Comparison of ENCODE assay signal across 24 cellular contexts in genomic region chr13:24022568-24022967, GRCh38.
DNase-seq lines count a peak whose midpoint lies in the region; ATAC-seq and TF ChIP-seq lines count a peak whose summit lies in the region.
"Had no signal": no experiment of that assay in that cellular context is flagged by ENCODE, and none has a peak within 500 bp of the region (broad histone marks: within the 10 kb centered on the region; RNA-seq: fewer than 3 reads in every experiment).

No MANE protein-coding gene starts in this region.

- peaks cover 8% of the 10 kb centered on the region for H3K27me3 Mint-ChIP-seq in activated CD4-positive, alpha-beta T cell treated with anti-CD3 and anti-CD28 coated beads, Interleukin-2, amount 10 ng/mL, durations not matched to agents 24 days and 14 days
- H3K27me3 Mint-ChIP-seq in nephron (ENCODE audit: low read depth): no peaks in the 10 kb centered on the region

- H3K14ac ChIP-seq in IMR-90 (replicated peaks; ENCODE audit: low read depth, low read length): no peak overlapping the region

- H3K9ac ChIP-seq in IMR-90 (ENCODE audit: low read depth, low read length) (no peak overlapping the region), MM.1S (ENCODE audit: low read length) (no peak overlapping the region)

- no peak overlapping the region for H3K23ac ChIP-seq in IMR-90 (ENCODE audit: low read depth, low read length)

- H2AK9ac ChIP-seq in IMR-90 (replicated peaks; ENCODE audit: low read depth, low read length, poor library complexity): no peak overlapping the region

- H3K4me1 Mint-ChIP-seq in activated CD4-positive, alpha-beta T cell treated with anti-CD3 and anti-CD28 coated beads, Interleukin-2, amount 10 ng/mL, durations not matched to agents 24 days and 14 days: peaks cover 3% of the 10 kb centered on the region
- H3K4me1 Mint-ChIP-seq in nephron: no peaks in the 10 kb centered on the region
- H3K4me1 Mint-ChIP-seq: B cell, GM23338 had no signal

- no peak overlapping the region for H2BK5ac ChIP-seq in IMR-90 (ENCODE audit: low read depth, low read length, poor library complexity, severe bottlenecking)

- no peaks in the 10 kb centered on the region for H3K79me2 ChIP-seq in MM.1S (ENCODE audit: low read length)

- H3K4me2 ChIP-seq in IMR-90 (ENCODE audit: low read depth, low read length) (no peak overlapping the region), MM.1S (ENCODE audit: low read depth, low read length) (no peak overlapping the region)
- H3K4me2 ChIP-seq: GM23338 had no signal

- no peak overlapping the region for H4K91ac ChIP-seq in IMR-90 (ENCODE audit: insufficient read depth, low read depth, low read length)

- H3F3A ChIP-seq in MM.1S (ENCODE audit: insufficient read depth, low read length): no peaks in the 10 kb centered on the region

- TF ChIP-seq POLR2A in IMR-90 (IDR thresholded peaks at IDR 0.05; ENCODE audit: low read depth, low read length) (no peak), gastrocnemius medialis (IDR thresholded peaks at IDR 0.05) (no peak)

- H3K9me1 ChIP-seq in IMR-90 (ENCODE audit: insufficient read depth, low read length): no peaks in the 10 kb centered on the region; the same call in 1 of the 2 replicates

- H4K8ac ChIP-seq in IMR-90 (ENCODE audit: low read depth in 2 of 2, low read length in 2 of 2): no peak overlapping the region

- no peak overlapping the region for H3K4me3 Mint-ChIP-seq in activated CD4-positive, alpha-beta T cell treated with anti-CD3 and anti-CD28 coated beads, Interleukin-2, amount 10 ng/mL, durations not matched to agents 24 days and 14 days
- H3K4me3 Mint-ChIP-seq in nephron: no peak overlapping the region
- H3K4me3 Mint-ChIP-seq: B cell; CD8-positive, alpha-beta T cell; GM23338 had no signal

- H2AFZ ChIP-seq in IMR-90 (replicated peaks; ENCODE audit: low read length, poor library complexity) (no peak overlapping the region), MM.1S (ENCODE audit: low read length) (no peak overlapping the region)
- H2AFZ ChIP-seq: GM23338 had no signal

- no peak for TF ChIP-seq RAD21 in IMR-90 (IDR thresholded peaks at IDR 0.05; ENCODE audit: low read length)

- H3K36me3 ChIP-seq in IMR-90 (ENCODE audit: control insufficient read depth, insufficient read depth, low read length) (no peaks in the 10 kb centered on the region), gastrocnemius medialis (no peaks in the 10 kb centered on the region), MM.1S (replicated peaks; ENCODE audit: insufficient read depth, low read length) (no peaks in the 10 kb centered on the region)

- no peak for DNase-seq in activated CD4-positive, alpha-beta T cell treated with anti-CD3 and anti-CD28 coated beads, Interleukin-2, amount 10 ng/mL, durations not matched to agents 24 days and 14 days
- no peak for DNase-seq in activated CD4-positive, alpha-beta T cell treated with anti-CD3 and anti-CD28 coated beads, Interleukin-2, amount 50 U/mL, for 4 hours
- peak; percentile 50 for DNase-seq in IMR-90
- DNase-seq in choroid plexus epithelial cell (ENCODE audit: low read depth): peak; percentile 50
- DNase-seq in gastrocnemius medialis: no peak
- no peak for DNase-seq in MM.1S
- no peak for DNase-seq in germinal center (ENCODE audit: low spot score)
- DNase-seq: Caco-2; CD8-positive, alpha-beta T cell; HCEC 1CT; Karpas-422; NCI-H1417; NCI-H1694; NCI-H2029 treated with DMSO at 0.1 percent for 48 hours; NCI-H446 treated with DMSO at 0.1 percent for 48 hours; NCI-H526; NCI-H82; NK-92 treated with Interleukin-12 subunit alpha and Interleukin-12 subunit beta, amount 100 ng/mL, for 24 hours; PC-3 had no signal

- no peak overlapping the region for H3K56ac ChIP-seq in IMR-90 (ENCODE audit: extremely low read depth, insufficient read depth, low read length)

- H2BK15ac ChIP-seq in IMR-90 (ENCODE audit: low read depth, low read length): no peak overlapping the region

- TF ChIP-seq CTCF in IMR-90 (conservative IDR thresholded peaks at IDR 0.05; ENCODE audit: low read depth, low read length) (no peak), choroid plexus epithelial cell (conservative IDR thresholded peaks at IDR 0.05; ENCODE audit: low read depth, low read length) (no peak), nephron (IDR thresholded peaks at IDR 0.05; ENCODE audit: unreplicated experiment in 3 of 3) (no peak), gastrocnemius medialis (IDR thresholded peaks at IDR 0.05 in 4 of 5, conservative IDR thresholded peaks at IDR 0.05 in 1 of 5) (no peak), MM.1S (IDR thresholded peaks at IDR 0.05; ENCODE audit: low read length) (no peak)

- POLR2A ChIA-PET in IMR-90 (lab: Charles Lee; ENCODE audit: unreplicated experiment): no interaction called here

- H3K9me3 ChIP-seq in IMR-90 (ENCODE audit: control insufficient read depth, insufficient read depth, low read length) (no peaks in the 10 kb centered on the region), gastrocnemius medialis (no peaks in the 10 kb centered on the region), MM.1S (replicated peaks; ENCODE audit: insufficient read depth, low read length) (no peaks in the 10 kb centered on the region)
- H3K9me3 ChIP-seq: Caco-2 had no signal

- H4K20me1 ChIP-seq in IMR-90 (ENCODE audit: insufficient read depth, low read length) (no peaks in the 10 kb centered on the region), MM.1S (ENCODE audit: insufficient read depth, low read length) (no peaks in the 10 kb centered on the region)

- H3K27ac ChIP-seq in IMR-90 (ENCODE audit: insufficient read depth, low read length) (no peak overlapping the region), gastrocnemius medialis (no peak overlapping the region), MM.1S (ENCODE audit: low read length) (no peak overlapping the region)
- H3K27ac ChIP-seq: 22Rv1, C4-2B had no signal

- no peak overlapping the region for H4K5ac ChIP-seq in IMR-90 (ENCODE audit: low read depth, low read length)

- in situ Hi-C loops in IMR-90 (cut with MboI; ENCODE audit: low sequenced_read_pairs) (loop anchor here (5.0 kb wide), 1 partner anchor 200 kb away; no protein-coding TSS in a partner anchor), gastrocnemius medialis (cut with MboI; ENCODE audit: low sequenced_read_pairs in 4 of 4) (loop anchor here in 2 of 4 donors (5.0 to 10.0 kb wide), 2 partner anchors 192 to 200 kb away; no protein-coding TSS in a partner anchor)

- ATAC-seq in IMR-90 (ENCODE audit: low read depth) (no peak), gastrocnemius medialis (no peak)
- ATAC-seq: CD8-positive, alpha-beta T cell; GM23338; PC-3 had no signal

- no peaks in the 10 kb centered on the region; the same call in 1 of the 2 replicates for H3K4me1 ChIP-seq in IMR-90 (ENCODE audit: control insufficient read depth, insufficient read depth, low read length)
- no peaks in the 10 kb centered on the region for H3K4me1 ChIP-seq in gastrocnemius medialis
- no peaks in the 10 kb centered on the region for H3K4me1 ChIP-seq in MM.1S (ENCODE audit: low read length)
- H3K4me1 ChIP-seq: Caco-2 had no signal

- no peak overlapping the region; the same call in 1 of the 2 replicates for H2BK120ac ChIP-seq in IMR-90 (ENCODE audit: low read depth, low read length)

- no peaks in the 10 kb centered on the region for H3K27me3 ChIP-seq in IMR-90 (ENCODE audit: control insufficient read depth, insufficient read depth, low read length)
- no peaks in the 10 kb centered on the region for H3K27me3 ChIP-seq in gastrocnemius medialis
- no peaks in the 10 kb centered on the region for H3K27me3 ChIP-seq in MM.1S (replicated peaks; ENCODE audit: insufficient read depth, low read length)

- no peaks in the 10 kb centered on the region for H3K9me2 ChIP-seq in MM.1S (replicated peaks; ENCODE audit: insufficient read depth, low read length)

- H2AK5ac ChIP-seq in IMR-90 (ENCODE audit: low read depth, low read length): no peak overlapping the region

- no peak overlapping the region for H3K4ac ChIP-seq in IMR-90 (ENCODE audit: low read depth, low read length)

- no peaks in the 10 kb centered on the region for H3K36me3 Mint-ChIP-seq in activated CD4-positive, alpha-beta T cell treated with anti-CD3 and anti-CD28 coated beads, Interleukin-2, amount 10 ng/mL, durations not matched to agents 24 days and 14 days (ENCODE audit: low read depth)
- H3K36me3 Mint-ChIP-seq in nephron (ENCODE audit: low read depth): peaks cover 4% of the 10 kb centered on the region
- H3K36me3 Mint-ChIP-seq: CD8-positive, alpha-beta T cell had no signal

- H3K4me3 ChIP-seq in IMR-90 (ENCODE audit: insufficient read depth, low read depth, low read length) (no peak overlapping the region), choroid plexus epithelial cell (ENCODE audit: low read depth, low read length) (no peak overlapping the region), gastrocnemius medialis (no peak overlapping the region), MM.1S (ENCODE audit: low read length) (no peak overlapping the region)
- H3K4me3 ChIP-seq: GM23338 had no signal

- dilution Hi-C loops in IMR-90 (cut with HindIII; ENCODE audit: low sequenced_read_pairs, unreplicated experiment): no loop called here

- H3K9me3 Mint-ChIP-seq in activated CD4-positive, alpha-beta T cell treated with anti-CD3 and anti-CD28 coated beads, Interleukin-2, amount 10 ng/mL, durations not matched to agents 24 days and 14 days: no peaks in the 10 kb centered on the region
- H3K9me3 Mint-ChIP-seq in nephron: no peaks in the 10 kb centered on the region
- H3K9me3 Mint-ChIP-seq: CD8-positive, alpha-beta T cell; GM23338 had no signal

- H3K79me1 ChIP-seq in IMR-90 (ENCODE audit: low read depth in 1 of 2, low read length in 2 of 2): no peaks in the 10 kb centered on the region

- CTCF ChIA-PET in IMR-90 (lab: Yijun Ruan, JAX): interaction anchor here (1.2 kb wide), 1 partner anchor 30 kb away, joined by 3 read pairs; no protein-coding TSS in a partner anchor

- BruUV-seq in IMR-90 (replicated peaks; lab: Mats Ljungman, UMichigan): no TSS peak

- peak overlapping the region; percentile 20 for H3K27ac Mint-ChIP-seq in activated CD4-positive, alpha-beta T cell treated with anti-CD3 and anti-CD28 coated beads, Interleukin-2, amount 10 ng/mL, durations not matched to agents 24 days and 14 days
- peak overlapping the region; percentile 28 to 77 (median 52) for H3K27ac Mint-ChIP-seq in nephron
- H3K27ac Mint-ChIP-seq: B cell; CD8-positive, alpha-beta T cell; GM23338 had no signal

- intact Hi-C loops in activated CD4-positive, alpha-beta T cell treated with anti-CD3 and anti-CD28 coated beads, Interleukin-2, amount 10 ng/mL, durations not matched to agents 24 days and 14 days (cut with micrococcal nuclease): no loop called here
- intact Hi-C loops in IMR-90 (cut with micrococcal nuclease): no loop called here
- intact Hi-C loops in gastrocnemius medialis (cut with DNase I; ENCODE audit: low total_unique reads): no loop called here

- no peak overlapping the region for H3K18ac ChIP-seq in IMR-90 (ENCODE audit: low read depth, low read length)

- H2BK20ac ChIP-seq in IMR-90 (ENCODE audit: low read depth, low read length): no peak overlapping the region

Comparison
In these comparisons a context has a peak if more than half of its experiments do, and no peak if none do; other contexts are left out.
1. DNase-seq: peak in IMR-90 (single experiment) and choroid plexus epithelial cell (single experiment); none in activated CD4-positive, alpha-beta T cell treated with anti-CD3 and anti-CD28 coated beads, Interleukin-2, amount 10 ng/mL, durations not matched to agents 24 days and 14 days (single experiment), activated CD4-positive, alpha-beta T cell treated with anti-CD3 and anti-CD28 coated beads, Interleukin-2, amount 50 U/mL, for 4 hours (0 of 2), gastrocnemius medialis (0 of 2), MM.1S (single experiment) and germinal center (single experiment).